ENCODE assay signal across 8 cellular contexts in the genomic region with DNA sequence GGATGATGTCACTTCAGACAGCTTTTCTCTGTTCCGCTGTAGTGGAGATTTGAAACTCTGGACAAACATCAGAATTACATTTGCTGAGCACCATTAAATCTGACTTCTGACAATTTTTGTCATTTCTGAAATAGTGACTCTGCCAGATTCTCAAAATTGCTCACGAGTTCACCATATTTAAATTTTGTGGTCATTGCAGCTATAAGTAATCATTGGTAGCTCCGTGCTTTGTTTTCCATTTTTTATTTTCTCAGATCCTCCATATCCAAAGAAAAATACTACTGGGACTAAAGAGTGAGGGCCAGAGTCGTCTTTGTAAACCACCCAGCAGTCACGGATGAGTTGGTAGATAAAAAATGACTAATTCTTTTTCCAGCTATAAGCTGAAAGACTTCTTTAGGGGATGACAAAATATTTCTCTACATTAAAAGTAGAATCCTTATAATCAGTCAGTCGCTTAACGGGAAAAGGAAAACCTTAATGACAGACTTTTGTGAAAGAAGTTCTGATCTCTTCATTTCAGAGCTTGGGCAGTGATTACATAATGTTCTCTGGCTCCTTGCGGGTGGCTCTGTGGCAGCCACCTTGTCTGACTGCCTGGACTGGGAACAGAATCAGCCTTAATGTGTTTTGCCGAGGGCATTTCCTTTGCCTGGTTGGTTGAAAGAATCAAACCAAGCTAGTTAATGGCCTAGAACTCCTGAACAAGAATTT. TPM values are rescaled to one million over a fixed set of nuclear protein-coding genes. Genes with fewer than 3 reads are reported as not detected.
DNase-seq lines count a peak whose midpoint lies in the region; ATAC-seq, FAIRE-seq and TF ChIP-seq lines count a peak whose summit lies in the region.

No MANE protein-coding gene starts in this region.

- H3K27me3 Mint-ChIP-seq in T-helper 17 cell (no peaks in the 10 kb centered on the region), natural killer cell (ENCODE audit: low read depth in 2 of 2) (no peaks in the 10 kb centered on the region)

- intact Hi-C loops in natural killer cell (cut with micrococcal nuclease), result loop anchor here (2.0 to 10.0 kb wide), 3 partner anchors 67 to 260 kb away; partner anchors contain the start of gene RB1

- H3K27ac ChIP-seq in esophagus (ENCODE audit: low read depth in 2 of 2, low read length in 1 of 2), result peak overlapping the region; percentile 60 to 89

- no peaks in the 10 kb centered on the region for H3K9me3 Mint-ChIP-seq in natural killer cell

- no peak for TF ChIP-seq CTCF in natural killer cell (IDR thresholded peaks at IDR 0.05)

- peak; percentile 36 for ATAC-seq in HG03175 (IDR thresholded peaks at IDR 0.05; ENCODE audit: unreplicated experiment)
- ATAC-seq in T-helper 17 cell, result no peak
- peak in 2 of 3 donors; percentile 11 to 20 for ATAC-seq in natural killer cell

- H3K4me1 Mint-ChIP-seq in T-helper 17 cell (peaks cover 41% of the 10 kb centered on the region), natural killer cell (peaks cover 49 to 53% of the 10 kb centered on the region in 2 donors)

- H3K27ac Mint-ChIP-seq in T-helper 17 cell, result peak overlapping the region; percentile 96
- peak overlapping the region; percentile 92 to 94 for H3K27ac Mint-ChIP-seq in natural killer cell

- peak; percentile 85 for FAIRE-seq in GM12892 (lab: Jason Lieb, UNC)

- H3K36me3 ChIP-seq in esophagus (ENCODE audit: control insufficient read depth in 2 of 2, insufficient read depth in 2 of 2, low read length in 1 of 2), result peaks cover 0 to 3% of the 10 kb centered on the region in 2 donors

- no peak for TF ChIP-seq POLR2A in GM12892 (IDR thresholded peaks at IDR 0.05; ENCODE audit: low read depth, low read length)

- H3K4me1 ChIP-seq in esophagus (ENCODE audit: control insufficient read depth in 2 of 2, insufficient read depth in 2 of 2, low read length in 1 of 2), result no peaks in the 10 kb centered on the region

- H3K27me3 ChIP-seq in esophagus (ENCODE audit: control insufficient read depth in 1 of 2, insufficient read depth in 2 of 2, low read length in 2 of 2), result no peaks in the 10 kb centered on the region

- H3K36me3 Mint-ChIP-seq in T-helper 17 cell (ENCODE audit: low read depth), result peaks cover 8% of the 10 kb centered on the region
- no peaks in the 10 kb centered on the region for H3K36me3 Mint-ChIP-seq in natural killer cell

- WGBS in esophagus, 2 donors, result 6 to 8% methylated on average over 9 of the region's 9 CpGs

- H3K4me3 Mint-ChIP-seq in T-helper 17 cell (peak overlapping the region; percentile 92), natural killer cell (peak overlapping the region; percentile 94)

- DNase-seq in AG08395 (ENCODE audit: low spot score) (peak; percentile 20), GM12892 (ENCODE audit: insufficient read length) (no peak), T-helper 17 cell (no peak), natural killer cell (no peak), NCI-H2081 treated with DMSO at 0.1 percent for 48 hours (lab: John Stamatoyannopoulos, UW) (no peak)
- DNase-seq in activated CD4-positive, alpha-beta T cell treated with anti-CD3 and anti-CD28 coated beads for 4 hours, result no peak

- no peaks in the 10 kb centered on the region for H3K9me3 ChIP-seq in T-helper 17 cell (ENCODE audit: control insufficient read depth, low read length, poor library complexity, severe bottlenecking)
- H3K9me3 ChIP-seq in esophagus (ENCODE audit: control insufficient read depth in 2 of 2, insufficient read depth in 1 of 2, low read depth in 1 of 2, low read length in 1 of 2), result no peaks in the 10 kb centered on the region

- peak overlapping the region in 1 of 2 donors; percentile 89 for H3K4me3 ChIP-seq in esophagus (ENCODE audit: low read depth in 1 of 2, low read length in 2 of 2)

RNA-seq across cellular contexts. Expression of gene ITM2B, which starts 2.3 kb away (rescaled TPM):
- 14.0 TPM for polyA plus RNA-seq in GM12892 (2012; ENCODE audit: missing spikeins)
- total RNA-seq in T-helper 17 cell, result 100 to 1,000 TPM; 396 to 450 TPM
- 100 to 1,000 TPM; 340 to 473 TPM for polyA plus RNA-seq in esophagus
- 100 to 1,000 TPM; 305 to 387 (median 309) TPM for total RNA-seq in natural killer cell
